1 cellular context compared by ENCODE assay signal in the genomic region with DNA sequence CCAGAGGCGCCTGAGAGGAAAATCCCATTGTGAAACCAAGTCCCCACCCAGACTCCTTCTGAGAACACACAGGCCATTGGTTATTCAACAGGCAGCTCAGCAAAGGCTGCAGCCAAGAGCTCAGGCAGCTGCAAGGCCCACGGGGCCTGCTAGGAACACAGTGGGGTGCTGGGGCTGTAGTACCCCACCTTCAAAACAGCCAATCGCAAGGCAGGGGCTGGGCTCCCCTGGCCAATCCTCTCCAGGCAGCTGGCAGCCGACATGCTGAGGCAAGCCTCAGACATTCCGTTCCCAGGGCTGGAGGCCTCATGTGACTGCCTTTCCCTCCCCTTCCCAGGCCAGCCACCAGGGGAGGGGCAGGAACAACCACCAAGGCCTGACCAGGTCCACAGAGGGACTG.
TF ChIP-seq lines count a peak whose summit lies in the region.

No MANE protein-coding gene starts in this region.

TF ChIP-seq in HepG2, 621 proteins besides CTCF, POLR2A, EP300 and RAD21 (continued from another document):
- no peak for TF ChIP-seq MEF2D (CRISPR knock-in tag; IDR thresholded peaks at IDR 0.05)
- no peak for TF ChIP-seq ZNF34 (CRISPR knock-in tag; IDR thresholded peaks at IDR 0.05; ENCODE audit: borderline replicate concordance)
- TF ChIP-seq EHMT2 (IDR thresholded peaks at IDR 0.05; ENCODE audit: borderline replicate concordance, low read depth, low read length), result no peak
- TF ChIP-seq, protein P1, sequence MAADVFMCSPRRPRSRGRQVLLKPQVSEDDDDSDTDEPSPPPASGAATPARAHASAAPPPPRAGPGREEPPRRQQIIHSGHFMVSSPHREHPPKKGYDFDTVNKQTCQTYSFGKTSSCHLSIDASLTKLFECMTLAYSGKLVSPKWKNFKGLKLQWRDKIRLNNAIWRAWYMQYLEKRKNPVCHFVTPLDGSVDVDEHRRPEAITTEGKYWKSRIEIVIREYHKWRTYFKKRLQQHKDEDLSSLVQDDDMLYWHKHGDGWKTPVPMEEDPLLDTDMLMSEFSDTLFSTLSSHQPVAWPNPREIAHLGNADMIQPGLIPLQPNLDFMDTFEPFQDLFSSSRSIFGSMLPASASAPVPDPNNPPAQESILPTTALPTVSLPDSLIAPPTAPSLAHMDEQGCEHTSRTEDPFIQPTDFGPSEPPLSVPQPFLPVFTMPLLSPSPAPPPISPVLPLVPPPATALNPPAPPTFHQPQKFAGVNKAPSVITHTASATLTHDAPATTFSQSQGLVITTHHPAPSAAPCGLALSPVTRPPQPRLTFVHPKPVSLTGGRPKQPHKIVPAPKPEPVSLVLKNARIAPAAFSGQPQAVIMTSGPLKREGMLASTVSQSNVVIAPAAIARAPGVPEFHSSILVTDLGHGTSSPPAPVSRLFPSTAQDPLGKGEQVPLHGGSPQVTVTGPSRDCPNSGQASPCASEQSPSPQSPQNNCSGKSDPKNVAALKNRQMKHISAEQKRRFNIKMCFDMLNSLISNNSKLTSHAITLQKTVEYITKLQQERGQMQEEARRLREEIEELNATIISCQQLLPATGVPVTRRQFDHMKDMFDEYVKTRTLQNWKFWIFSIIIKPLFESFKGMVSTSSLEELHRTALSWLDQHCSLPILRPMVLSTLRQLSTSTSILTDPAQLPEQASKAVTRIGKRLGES (CRISPR knock-in tag; IDR thresholded peaks at IDR 0.05; ENCODE audit: borderline replicate concordance), result no peak
- TF ChIP-seq HOXD1 (CRISPR knock-in tag; IDR thresholded peaks at IDR 0.05), result no peak
- TF ChIP-seq, protein P2, sequence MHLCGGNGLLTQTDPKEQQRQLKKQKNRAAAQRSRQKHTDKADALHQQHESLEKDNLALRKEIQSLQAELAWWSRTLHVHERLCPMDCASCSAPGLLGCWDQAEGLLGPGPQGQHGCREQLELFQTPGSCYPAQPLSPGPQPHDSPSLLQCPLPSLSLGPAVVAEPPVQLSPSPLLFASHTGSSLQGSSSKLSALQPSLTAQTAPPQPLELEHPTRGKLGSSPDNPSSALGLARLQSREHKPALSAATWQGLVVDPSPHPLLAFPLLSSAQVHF (CRISPR knock-in tag; IDR thresholded peaks at IDR 0.05), result no peak
- TF ChIP-seq MYC (CRISPR knock-in tag; IDR thresholded peaks at IDR 0.05; ENCODE audit: borderline replicate concordance), result no peak
